Comparison of ENCODE assay signal across 2 cellular contexts in the genomic region with DNA sequence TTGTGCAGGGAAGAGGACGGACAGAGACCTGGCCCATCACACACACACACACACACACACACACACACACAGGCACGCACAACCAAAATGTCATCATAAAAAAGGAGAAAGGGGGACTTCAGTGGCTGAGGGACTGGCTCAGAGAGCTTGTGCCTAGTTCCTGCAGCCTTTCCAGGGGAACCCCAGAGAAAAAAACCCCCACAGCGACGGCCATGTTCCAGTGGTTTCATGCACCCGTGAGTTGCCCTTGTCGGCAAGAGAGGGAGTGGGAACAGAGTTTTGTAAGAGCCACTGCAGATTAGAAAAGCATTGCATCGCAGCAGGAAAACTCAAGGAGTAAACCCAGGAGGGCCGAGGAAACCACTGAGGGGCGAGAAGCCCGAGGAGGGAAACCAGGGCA.
A peak's percentile ranks its signal among the peaks of the same experiment; 100 is the strongest.
TF ChIP-seq lines count a peak whose summit lies in the region.

No MANE protein-coding gene starts in this region.

TF ChIP-seq in GM23338, 12 proteins besides CTCF, POLR2A, EP300 and RAD21 (continues in another document):
- TF ChIP-seq CREB1 (CRISPR knock-in tag; IDR thresholded peaks at IDR 0.05; ENCODE audit: low read depth) (no peak), POLR2AphosphoS5 (IDR thresholded peaks at IDR 0.05; ENCODE audit: low read depth) (no peak), ZNF114 (CRISPR knock-in tag; IDR thresholded peaks at IDR 0.05) (no peak), EZH2phosphoT487 (IDR thresholded peaks at IDR 0.05; ENCODE audit: unreplicated experiment) (no peak), ZNF331 (CRISPR knock-in tag; IDR thresholded peaks at IDR 0.05; ENCODE audit: low read depth) (no peak), ZNF462 (CRISPR knock-in tag; IDR thresholded peaks at IDR 0.05) (no peak), JUNB (IDR thresholded peaks at IDR 0.05; ENCODE audit: unreplicated experiment) (no peak), NANOG (IDR thresholded peaks at IDR 0.05; ENCODE audit: borderline replicate concordance) (no peak), EZH2 (IDR thresholded peaks at IDR 0.05; ENCODE audit: low read depth, unreplicated experiment) (no peak)
- TF ChIP-seq, protein P1, sequence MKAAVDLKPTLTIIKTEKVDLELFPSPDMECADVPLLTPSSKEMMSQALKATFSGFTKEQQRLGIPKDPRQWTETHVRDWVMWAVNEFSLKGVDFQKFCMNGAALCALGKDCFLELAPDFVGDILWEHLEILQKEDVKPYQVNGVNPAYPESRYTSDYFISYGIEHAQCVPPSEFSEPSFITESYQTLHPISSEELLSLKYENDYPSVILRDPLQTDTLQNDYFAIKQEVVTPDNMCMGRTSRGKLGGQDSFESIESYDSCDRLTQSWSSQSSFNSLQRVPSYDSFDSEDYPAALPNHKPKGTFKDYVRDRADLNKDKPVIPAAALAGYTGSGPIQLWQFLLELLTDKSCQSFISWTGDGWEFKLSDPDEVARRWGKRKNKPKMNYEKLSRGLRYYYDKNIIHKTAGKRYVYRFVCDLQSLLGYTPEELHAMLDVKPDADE (IDR thresholded peaks at IDR 0.05), result no peak

TF ChIP-seq in GM12878, 131 proteins besides CTCF, POLR2A, EP300 and RAD21 (continues in another document):
- TF ChIP-seq KAT2A (conservative IDR thresholded peaks at IDR 0.05; ENCODE audit: control insufficient read depth, low read depth, low read length), result no peak
- TF ChIP-seq RUNX3 (IDR thresholded peaks at IDR 0.05; ENCODE audit: low read length), result peak; percentile 40; the same call in 1 of the 2 replicates
- no peak for TF ChIP-seq SIN3A (IDR thresholded peaks at IDR 0.05; ENCODE audit: low read depth, low read length)
- TF ChIP-seq TBL1XR1 (IDR thresholded peaks at IDR 0.05; ENCODE audit: low read depth, low read length), result no peak
- TF ChIP-seq SPI1 (IDR thresholded peaks at IDR 0.05; ENCODE audit: borderline replicate concordance, insufficient read depth, low read depth, low read length), result no peak
- TF ChIP-seq NBN (IDR thresholded peaks at IDR 0.05), result 0 out of 2 replicates have a peak, but pooled peaks have one; percentile 21
- TF ChIP-seq MAX (IDR thresholded peaks at IDR 0.05; ENCODE audit: low read depth, low read length), result no peak
- peak; percentile 90 for TF ChIP-seq YY1 (IDR thresholded peaks at IDR 0.05; ENCODE audit: low read depth, low read length)
- no peak for TF ChIP-seq FOS (IDR thresholded peaks at IDR 0.05; ENCODE audit: borderline replicate concordance, extremely low read depth, insufficient read length)
- TF ChIP-seq, protein P2, sequence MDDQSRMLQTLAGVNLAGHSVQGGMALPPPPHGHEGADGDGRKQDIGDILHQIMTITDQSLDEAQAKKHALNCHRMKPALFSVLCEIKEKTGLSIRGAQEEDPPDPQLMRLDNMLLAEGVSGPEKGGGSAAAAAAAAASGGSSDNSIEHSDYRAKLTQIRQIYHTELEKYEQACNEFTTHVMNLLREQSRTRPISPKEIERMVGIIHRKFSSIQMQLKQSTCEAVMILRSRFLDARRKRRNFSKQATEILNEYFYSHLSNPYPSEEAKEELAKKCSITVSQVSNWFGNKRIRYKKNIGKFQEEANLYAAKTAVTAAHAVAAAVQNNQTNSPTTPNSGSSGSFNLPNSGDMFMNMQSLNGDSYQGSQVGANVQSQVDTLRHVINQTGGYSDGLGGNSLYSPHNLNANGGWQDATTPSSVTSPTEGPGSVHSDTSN (IDR thresholded peaks at IDR 0.05; ENCODE audit: insufficient replicate concordance, low read depth, low read length), result no peak
- no peak for TF ChIP-seq HSF1 (IDR thresholded peaks at IDR 0.05; ENCODE audit: low read depth, low read length)
- no peak for TF ChIP-seq NR2C1 (IDR thresholded peaks at IDR 0.05)
- no peak for TF ChIP-seq IRF5 (IDR thresholded peaks at IDR 0.05; ENCODE audit: borderline replicate concordance)
- TF ChIP-seq ASH2L (IDR thresholded peaks at IDR 0.05; ENCODE audit: borderline replicate concordance, low read depth), result no peak
- no peak for TF ChIP-seq SIX5 (IDR thresholded peaks at IDR 0.05; ENCODE audit: low read depth, low read length, severe bottlenecking)
- TF ChIP-seq NR2C2 (IDR thresholded peaks at IDR 0.05; ENCODE audit: borderline replicate concordance, control insufficient read depth, insufficient read length, low read depth), result no peak
- TF ChIP-seq POLR2AphosphoS2 (IDR thresholded peaks at IDR 0.05; ENCODE audit: low read depth, low read length), result no peak
- no peak for TF ChIP-seq GABPA (IDR thresholded peaks at IDR 0.05; ENCODE audit: low read depth)
- no peak for TF ChIP-seq CBX3 (IDR thresholded peaks at IDR 0.05; ENCODE audit: borderline replicate concordance, low read depth)
- no peak for TF ChIP-seq EGR1 (IDR thresholded peaks at IDR 0.05; ENCODE audit: borderline replicate concordance in 1 of 2, low read depth in 2 of 2, low read length in 2 of 2)
- TF ChIP-seq, protein P3, sequence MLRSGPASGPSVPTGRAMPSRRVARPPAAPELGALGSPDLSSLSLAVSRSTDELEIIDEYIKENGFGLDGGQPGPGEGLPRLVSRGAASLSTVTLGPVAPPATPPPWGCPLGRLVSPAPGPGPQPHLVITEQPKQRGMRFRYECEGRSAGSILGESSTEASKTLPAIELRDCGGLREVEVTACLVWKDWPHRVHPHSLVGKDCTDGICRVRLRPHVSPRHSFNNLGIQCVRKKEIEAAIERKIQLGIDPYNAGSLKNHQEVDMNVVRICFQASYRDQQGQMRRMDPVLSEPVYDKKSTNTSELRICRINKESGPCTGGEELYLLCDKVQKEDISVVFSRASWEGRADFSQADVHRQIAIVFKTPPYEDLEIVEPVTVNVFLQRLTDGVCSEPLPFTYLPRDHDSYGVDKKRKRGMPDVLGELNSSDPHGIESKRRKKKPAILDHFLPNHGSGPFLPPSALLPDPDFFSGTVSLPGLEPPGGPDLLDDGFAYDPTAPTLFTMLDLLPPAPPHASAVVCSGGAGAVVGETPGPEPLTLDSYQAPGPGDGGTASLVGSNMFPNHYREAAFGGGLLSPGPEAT (IDR thresholded peaks at IDR 0.05; ENCODE audit: low read depth), result peak; percentile 39; the same call in 1 of the 2 replicates
- peak; percentile 55; the same call in 1 of the 2 replicates for TF ChIP-seq PAX5 (IDR thresholded peaks at IDR 0.05; ENCODE audit: borderline replicate concordance, low read depth, low read length)
- TF ChIP-seq, protein P4, sequence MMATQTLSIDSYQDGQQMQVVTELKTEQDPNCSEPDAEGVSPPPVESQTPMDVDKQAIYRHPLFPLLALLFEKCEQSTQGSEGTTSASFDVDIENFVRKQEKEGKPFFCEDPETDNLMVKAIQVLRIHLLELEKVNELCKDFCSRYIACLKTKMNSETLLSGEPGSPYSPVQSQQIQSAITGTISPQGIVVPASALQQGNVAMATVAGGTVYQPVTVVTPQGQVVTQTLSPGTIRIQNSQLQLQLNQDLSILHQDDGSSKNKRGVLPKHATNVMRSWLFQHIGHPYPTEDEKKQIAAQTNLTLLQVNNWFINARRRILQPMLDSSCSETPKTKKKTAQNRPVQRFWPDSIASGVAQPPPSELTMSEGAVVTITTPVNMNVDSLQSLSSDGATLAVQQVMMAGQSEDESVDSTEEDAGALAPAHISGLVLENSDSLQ (IDR thresholded peaks at IDR 0.05), result no peak
- no peak for TF ChIP-seq ATF7 (IDR thresholded peaks at IDR 0.05; ENCODE audit: low read depth)
- no peak for TF ChIP-seq NFXL1 (IDR thresholded peaks at IDR 0.05; ENCODE audit: borderline replicate concordance)
- peak; percentile 37; the same call in 1 of the 2 replicates for TF ChIP-seq EED (IDR thresholded peaks at IDR 0.05; ENCODE audit: low read depth)
- TF ChIP-seq ZBED1 (IDR thresholded peaks at IDR 0.05; ENCODE audit: borderline replicate concordance), result no peak
- no peak for TF ChIP-seq SMC3 (IDR thresholded peaks at IDR 0.05; ENCODE audit: borderline replicate concordance, low read length)
- TF ChIP-seq TCF3 (IDR thresholded peaks at IDR 0.05; ENCODE audit: borderline replicate concordance, insufficient read depth, low read depth, low read length), result no peak
- no peak for TF ChIP-seq MTA3 (IDR thresholded peaks at IDR 0.05; ENCODE audit: borderline replicate concordance, low read length)
- TF ChIP-seq NKRF (conservative IDR thresholded peaks at IDR 0.05), result no peak
- peak; percentile 26; the same call in 1 of the 2 replicates for TF ChIP-seq DPF2 (IDR thresholded peaks at IDR 0.05)
- no peak for TF ChIP-seq GATAD2B (conservative IDR thresholded peaks at IDR 0.05; ENCODE audit: low read depth)
- TF ChIP-seq KLF5 (IDR thresholded peaks at IDR 0.05; ENCODE audit: partially characterized antibody), result no peak
- TF ChIP-seq CHD1 (IDR thresholded peaks at IDR 0.05; ENCODE audit: low read depth, low read length), result no peak
- no peak for TF ChIP-seq RBBP5 (conservative IDR thresholded peaks at IDR 0.05)
- 0 out of 2 replicates have a peak, but pooled peaks have one; percentile 29 for TF ChIP-seq IKZF1 (conservative IDR thresholded peaks at IDR 0.05)
- TF ChIP-seq STAT3 (IDR thresholded peaks at IDR 0.05; ENCODE audit: low read depth, low read length), result no peak
- TF ChIP-seq, protein P5, sequence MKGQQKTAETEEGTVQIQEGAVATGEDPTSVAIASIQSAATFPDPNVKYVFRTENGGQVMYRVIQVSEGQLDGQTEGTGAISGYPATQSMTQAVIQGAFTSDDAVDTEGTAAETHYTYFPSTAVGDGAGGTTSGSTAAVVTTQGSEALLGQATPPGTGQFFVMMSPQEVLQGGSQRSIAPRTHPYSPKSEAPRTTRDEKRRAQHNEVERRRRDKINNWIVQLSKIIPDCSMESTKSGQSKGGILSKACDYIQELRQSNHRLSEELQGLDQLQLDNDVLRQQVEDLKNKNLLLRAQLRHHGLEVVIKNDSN (IDR thresholded peaks at IDR 0.05; ENCODE audit: borderline replicate concordance, extremely low read length, insufficient read depth, low read depth, low read length), result no peak
- peak; percentile 8; the same call in 1 of the 2 replicates for TF ChIP-seq CREM (IDR thresholded peaks at IDR 0.05; ENCODE audit: low read depth)
- no peak for TF ChIP-seq HDAC6 (IDR thresholded peaks at IDR 0.05; ENCODE audit: unreplicated experiment)
- no peak for TF ChIP-seq ZNF622 (IDR thresholded peaks at IDR 0.05)
- no peak for TF ChIP-seq WRNIP1 (IDR thresholded peaks at IDR 0.05; ENCODE audit: borderline replicate concordance, low read depth, low read length)
- TF ChIP-seq, protein P6, sequence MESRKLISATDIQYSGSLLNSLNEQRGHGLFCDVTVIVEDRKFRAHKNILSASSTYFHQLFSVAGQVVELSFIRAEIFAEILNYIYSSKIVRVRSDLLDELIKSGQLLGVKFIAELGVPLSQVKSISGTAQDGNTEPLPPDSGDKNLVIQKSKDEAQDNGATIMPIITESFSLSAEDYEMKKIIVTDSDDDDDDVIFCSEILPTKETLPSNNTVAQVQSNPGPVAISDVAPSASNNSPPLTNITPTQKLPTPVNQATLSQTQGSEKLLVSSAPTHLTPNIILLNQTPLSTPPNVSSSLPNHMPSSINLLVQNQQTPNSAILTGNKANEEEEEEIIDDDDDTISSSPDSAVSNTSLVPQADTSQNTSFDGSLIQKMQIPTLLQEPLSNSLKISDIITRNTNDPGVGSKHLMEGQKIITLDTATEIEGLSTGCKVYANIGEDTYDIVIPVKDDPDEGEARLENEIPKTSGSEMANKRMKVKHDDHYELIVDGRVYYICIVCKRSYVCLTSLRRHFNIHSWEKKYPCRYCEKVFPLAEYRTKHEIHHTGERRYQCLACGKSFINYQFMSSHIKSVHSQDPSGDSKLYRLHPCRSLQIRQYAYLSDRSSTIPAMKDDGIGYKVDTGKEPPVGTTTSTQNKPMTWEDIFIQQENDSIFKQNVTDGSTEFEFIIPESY (IDR thresholded peaks at IDR 0.05), result no peak
- TF ChIP-seq ZNF207 (IDR thresholded peaks at IDR 0.05; ENCODE audit: borderline replicate concordance), result no peak
- no peak for TF ChIP-seq MTA2 (IDR thresholded peaks at IDR 0.05; ENCODE audit: low read depth)
- no peak for TF ChIP-seq SUPT20H (IDR thresholded peaks at IDR 0.05; ENCODE audit: borderline replicate concordance, control insufficient read depth, low read depth, low read length)
- TF ChIP-seq SUZ12 (IDR thresholded peaks at IDR 0.05; ENCODE audit: unreplicated experiment), result no peak
- TF ChIP-seq IRF4 (IDR thresholded peaks at IDR 0.05; ENCODE audit: low read depth, low read length), result 0 out of 2 replicates have a peak, but pooled peaks have one; percentile 22
- no peak for TF ChIP-seq POLR2AphosphoS5 (IDR thresholded peaks at IDR 0.05; ENCODE audit: low read length)
- TF ChIP-seq MYB (IDR thresholded peaks at IDR 0.05; ENCODE audit: borderline replicate concordance, low read depth, low read length), result no peak
